In genomic region chr1:235739124-235739523, GRCh38 we compare ENCODE assay signal across 17 cellular contexts.
A peak's percentile ranks its signal among the peaks of the same experiment; 100 is the strongest.
DNase-seq lines count a peak whose midpoint lies in the region; ATAC-seq and TF ChIP-seq lines count a peak whose summit lies in the region.
"Had no signal": no experiment of that assay in that cellular context is flagged by ENCODE, and none has a peak within 500 bp of the region (broad histone marks: within the 10 kb centered on the region; RNA-seq: fewer than 3 reads in every experiment).

No MANE protein-coding gene starts in this region.

- no peak for ATAC-seq in HG02981 (IDR thresholded peaks at IDR 0.05; ENCODE audit: unreplicated experiment)
- ATAC-seq: activated naive CD4-positive, alpha-beta T cell treated with anti-CD3 and anti-CD28 coated beads, Interleukin-2, amount 50 U/mL, for 72 hours had no signal

- no peaks in the 10 kb centered on the region for H3F3A ChIP-seq in MM.1S (ENCODE audit: insufficient read depth, low read length)

- H3K27ac ChIP-seq in AG04450 (ENCODE audit: low read depth, low read length) (no peak overlapping the region), MM.1S (ENCODE audit: low read length) (no peak overlapping the region)
- H3K27ac ChIP-seq: heart right ventricle, ovary, Peyer's patch, vagina had no signal

- DNase-seq in AG04450 (ENCODE audit: low read depth, low spot score), result peak; percentile 58
- peak; percentile 24 for DNase-seq in HS-27A (ENCODE audit: low read depth)
- peak; percentile 38 for DNase-seq in amniotic epithelial cell (ENCODE audit: low read depth)
- peak; percentile 8 for DNase-seq in hepatic stellate cell (ENCODE audit: low spot score)
- no peak for DNase-seq in NCI-H1417 (lab: John Stamatoyannopoulos, UW)
- DNase-seq in MM.1S, result no peak
- DNase-seq in NCI-H1930 (lab: John Stamatoyannopoulos, UW), result no peak
- DNase-seq: activated CD8-positive, alpha-beta memory T cell treated with anti-CD3 and anti-CD28 coated beads for 24 hours; cortex of kidney; heart right ventricle; NCI-H2171; ovary; Peyer's patch had no signal

- H3K4me1 ChIP-seq in MM.1S (ENCODE audit: low read length), result no peaks in the 10 kb centered on the region
- H3K4me1 ChIP-seq: Peyer's patch, vagina had no signal

- POLR2A ChIA-PET in AG04450 (lab: Yijun Ruan, JAX), result no interaction called here

- H3K4me2 ChIP-seq in MM.1S (ENCODE audit: low read depth, low read length), result no peak overlapping the region

- H3K36me3 ChIP-seq in MM.1S (replicated peaks; ENCODE audit: insufficient read depth, low read length), result no peaks in the 10 kb centered on the region
- H3K36me3 ChIP-seq: ovary had no signal

- no peak overlapping the region for H3K9ac ChIP-seq in MM.1S (ENCODE audit: low read length)

- CTCF ChIA-PET in AG04450 (lab: Charles Lee), result interaction anchor here (0.7 kb wide), 1 partner anchor 129 kb away, joined by 5 read pairs; no protein-coding TSS in a partner anchor

- no peaks in the 10 kb centered on the region for H3K9me2 ChIP-seq in MM.1S (replicated peaks; ENCODE audit: insufficient read depth, low read length)

- TF ChIP-seq CTCF in AG04450 (IDR thresholded peaks at IDR 0.05; ENCODE audit: low read depth, low read length), result no peak
- no peak for TF ChIP-seq CTCF in MM.1S (IDR thresholded peaks at IDR 0.05; ENCODE audit: low read length)

- no peaks in the 10 kb centered on the region for H3K79me2 ChIP-seq in MM.1S (ENCODE audit: low read length)

- H3K9me3 ChIP-seq in AG04450 (ENCODE audit: control insufficient read depth, insufficient read depth, low read length), result peaks cover 3% of the 10 kb centered on the region; the same call in 1 of the 2 replicates
- no peaks in the 10 kb centered on the region for H3K9me3 ChIP-seq in MM.1S (replicated peaks; ENCODE audit: insufficient read depth, low read length)
- H3K9me3 ChIP-seq: heart right ventricle, ovary, Peyer's patch, vagina had no signal

- no peak overlapping the region for H2AFZ ChIP-seq in MM.1S (ENCODE audit: low read length)

- H3K27me3 ChIP-seq in AG04450 (ENCODE audit: control insufficient read depth, insufficient read depth, low read length) (no peaks in the 10 kb centered on the region), MM.1S (replicated peaks; ENCODE audit: insufficient read depth, low read length) (no peaks in the 10 kb centered on the region)
- H3K27me3 ChIP-seq: heart right ventricle, ovary, Peyer's patch, vagina had no signal

- H3K4me3 ChIP-seq in AG04450 (ENCODE audit: low read depth, low read length) (no peak overlapping the region), MM.1S (ENCODE audit: low read length) (no peak overlapping the region)
- H3K4me3 ChIP-seq: heart right ventricle, lung, ovary, Peyer's patch, vagina had no signal

- H4K20me1 ChIP-seq in MM.1S (ENCODE audit: insufficient read depth, low read length), result no peaks in the 10 kb centered on the region

Comparison
In these comparisons a context has a peak if more than half of its experiments do, and no peak if none do; other contexts are left out.
1. DNase-seq: peak in AG04450 (single experiment), HS-27A (single experiment), amniotic epithelial cell (single experiment) and hepatic stellate cell (single experiment); none in NCI-H1417 (0 of 3), MM.1S (single experiment) and NCI-H1930 (0 of 2).